8 cellular contexts compared by ENCODE assay signal in the genomic region with DNA sequence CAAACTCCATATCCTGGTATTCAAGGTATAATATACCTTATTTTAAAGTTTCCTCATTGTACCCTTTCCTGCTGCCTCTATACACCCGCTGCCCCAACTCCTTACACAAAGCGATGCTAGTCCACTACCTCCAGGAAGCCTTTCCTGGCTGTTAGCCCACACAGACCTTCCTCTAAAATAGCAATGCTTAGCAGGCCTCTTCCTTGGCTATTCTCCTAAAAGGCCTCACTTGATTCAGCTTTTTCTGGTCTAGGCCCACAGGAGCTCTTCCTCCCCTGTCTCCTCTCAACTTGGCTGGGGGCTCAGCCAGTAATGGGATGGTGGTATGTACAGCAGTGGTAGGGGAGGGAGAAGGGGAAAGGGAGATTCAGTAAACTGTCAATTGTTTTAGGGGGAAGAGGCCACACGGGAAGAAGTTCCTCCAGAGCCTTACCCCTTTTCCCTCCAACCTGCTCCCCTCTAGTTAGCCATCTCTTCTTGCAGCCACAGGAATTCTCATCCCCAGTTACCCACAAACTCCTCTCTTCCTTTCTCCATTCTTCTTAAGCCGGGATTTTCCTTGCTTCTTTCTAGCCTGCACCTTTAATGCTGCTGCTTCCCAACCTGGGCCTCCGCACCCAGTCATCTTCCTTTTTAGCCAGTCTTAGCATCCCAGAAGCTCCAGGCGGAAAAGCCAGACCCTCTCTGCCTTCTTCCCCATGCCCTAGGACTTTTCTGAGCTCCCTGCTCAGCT. TPM values are rescaled to one million over a fixed set of nuclear protein-coding genes. Genes with fewer than 3 reads are reported as not detected.
DNase-seq lines count a peak whose midpoint lies in the region; ATAC-seq and TF ChIP-seq lines count a peak whose summit lies in the region.

No MANE protein-coding gene starts in this region.

- TF ChIP-seq POLR2A in IMR-90 (IDR thresholded peaks at IDR 0.05; ENCODE audit: low read depth, low read length) (0 out of 2 replicates have a peak, but pooled peaks have one; percentile 10), breast epithelium (IDR thresholded peaks at IDR 0.05) (no peak)

- dilution Hi-C loops in IMR-90 (cut with HindIII; ENCODE audit: low sequenced_read_pairs, unreplicated experiment) = no loop called here

- H3K36me3 ChIP-seq in IMR-90 (ENCODE audit: control insufficient read depth, insufficient read depth, low read length) = peaks cover 12% of the 10 kb centered on the region
- no peaks in the 10 kb centered on the region for H3K36me3 ChIP-seq in breast epithelium
- H3K36me3 ChIP-seq in mesendoderm (ENCODE audit: control insufficient read depth, insufficient read depth, low read length) = peaks cover 2% of the 10 kb centered on the region

- H3K9me1 ChIP-seq in IMR-90 (ENCODE audit: insufficient read depth, low read length) = peaks cover 15% of the 10 kb centered on the region

- peaks cover 53% of the 10 kb centered on the region for H3K79me2 ChIP-seq in mesendoderm (ENCODE audit: control insufficient read depth, insufficient read depth, low read length)

- H3K23ac ChIP-seq in IMR-90 (ENCODE audit: low read depth, low read length) = peak overlapping the region; percentile 93
- H3K23ac ChIP-seq in mesendoderm (ENCODE audit: low read length) = peak overlapping the region; percentile 81

- H2BK15ac ChIP-seq in IMR-90 (ENCODE audit: low read depth, low read length) (no peak overlapping the region), mesendoderm (replicated peaks; ENCODE audit: low read depth) (no peak overlapping the region)

- POLR2A ChIA-PET in IMR-90 (lab: Charles Lee; ENCODE audit: unreplicated experiment) (interaction anchor here (0.9 kb wide), 1 partner anchor 54 kb away, joined by 4 read pairs; the partner anchor contains the start of gene RAD54L), GM10248 (lab: Yijun Ruan, JAX) (interaction anchor here (1.4 kb wide), 1 partner anchor 33 kb away, joined by 3 read pairs; no protein-coding TSS in a partner anchor)

- no TSS peak for BruUV-seq in IMR-90 (replicated peaks; lab: Mats Ljungman, UMichigan)

- H3K27me3 ChIP-seq in IMR-90 (ENCODE audit: control insufficient read depth, insufficient read depth, low read length) = no peaks in the 10 kb centered on the region
- H3K27me3 ChIP-seq in breast epithelium = no peaks in the 10 kb centered on the region
- no peaks in the 10 kb centered on the region for H3K27me3 ChIP-seq in mesendoderm (ENCODE audit: insufficient read depth, low read length, poor library complexity)

- in situ Hi-C loops in IMR-90 (cut with MboI; ENCODE audit: low sequenced_read_pairs) = no loop called here

- no peak overlapping the region for H2BK120ac ChIP-seq in IMR-90 (ENCODE audit: low read depth, low read length)
- no peak overlapping the region for H2BK120ac ChIP-seq in mesendoderm (ENCODE audit: low read depth, low read length)

- no peak overlapping the region for H2BK20ac ChIP-seq in IMR-90 (ENCODE audit: low read depth, low read length)

- H3K79me1 ChIP-seq in IMR-90 (ENCODE audit: low read depth in 1 of 2, low read length in 2 of 2) (peaks cover 16 to 48% of the 10 kb centered on the region in 2 experiments), mesendoderm (ENCODE audit: low read length) (peaks cover 17% of the 10 kb centered on the region)

- H3K9me3 ChIP-seq in IMR-90 (ENCODE audit: control insufficient read depth, insufficient read depth, low read length) (no peaks in the 10 kb centered on the region), breast epithelium (no peaks in the 10 kb centered on the region)

- peak overlapping the region; percentile 94 for H3K27ac ChIP-seq in 22Rv1
- H3K27ac ChIP-seq in IMR-90 (ENCODE audit: insufficient read depth, low read length) = peak overlapping the region; percentile 100
- H3K27ac ChIP-seq in breast epithelium = peak overlapping the region; percentile 96 to 98
- H3K27ac ChIP-seq in mesendoderm (ENCODE audit: low read depth, low read length) = peak overlapping the region; percentile 85

- intact Hi-C loops in IMR-90 (cut with micrococcal nuclease) (no loop called here), breast epithelium (cut with DNase I; ENCODE audit: low total_unique reads) (no loop called here)

- H3K56ac ChIP-seq in IMR-90 (ENCODE audit: extremely low read depth, insufficient read depth, low read length) = peak overlapping the region; percentile 77
- H3K56ac ChIP-seq in mesendoderm (ENCODE audit: low read length) = peak overlapping the region; percentile 98

- peak overlapping the region; percentile 97 for H2AK9ac ChIP-seq in IMR-90 (replicated peaks; ENCODE audit: low read depth, low read length, poor library complexity)

- TF ChIP-seq RAD21 in IMR-90 (IDR thresholded peaks at IDR 0.05; ENCODE audit: low read length) = no peak

- H4K8ac ChIP-seq in IMR-90 (ENCODE audit: low read depth in 2 of 2, low read length in 2 of 2) (peak overlapping the region; percentile 64 to 93), mesendoderm (ENCODE audit: low read depth, low read length) (no peak overlapping the region)

- no peak for ATAC-seq in IMR-90 (ENCODE audit: low read depth)

- peak overlapping the region; percentile 97 for H3K4me3 ChIP-seq in IMR-90 (ENCODE audit: insufficient read depth, low read depth, low read length)
- peak overlapping the region; percentile 68 to 97 (median 86) for H3K4me3 ChIP-seq in breast epithelium
- H3K4me3 ChIP-seq in mesendoderm (ENCODE audit: low read length) = no peak overlapping the region

- peaks cover 5% of the 10 kb centered on the region for H3K4me1 ChIP-seq in IMR-90 (ENCODE audit: control insufficient read depth, insufficient read depth, low read length)
- H3K4me1 ChIP-seq in breast epithelium = peaks cover 8 to 16% of the 10 kb centered on the region in 2 donors
- peaks cover 7% of the 10 kb centered on the region for H3K4me1 ChIP-seq in mesendoderm (ENCODE audit: control insufficient read depth, low read depth, low read length)

- peak overlapping the region; percentile 90 for H4K5ac ChIP-seq in IMR-90 (ENCODE audit: low read depth, low read length)
- H4K5ac ChIP-seq in mesendoderm (ENCODE audit: low read length) = no peak overlapping the region

- H4K20me1 ChIP-seq in IMR-90 (ENCODE audit: insufficient read depth, low read length) = peaks cover 29% of the 10 kb centered on the region

- H3K4ac ChIP-seq in IMR-90 (ENCODE audit: low read depth, low read length) (peak overlapping the region; percentile 86), mesendoderm (ENCODE audit: low read depth, low read length) (peak overlapping the region; percentile 61)

- peak overlapping the region; percentile 94 for H2BK5ac ChIP-seq in IMR-90 (ENCODE audit: low read depth, low read length, poor library complexity, severe bottlenecking)
- H2BK5ac ChIP-seq in mesendoderm (ENCODE audit: low read length) = no peak overlapping the region

- peak overlapping the region; percentile 60 for H4K91ac ChIP-seq in IMR-90 (ENCODE audit: insufficient read depth, low read depth, low read length)

- 21% methylated on average over 3 of the region's 6 CpGs; no CpG with 5 or more reads in 1 of the 2 experiments for WGBS in IMR-90 (ENCODE audit: extremely low coverage in 2 of 2, insufficient read length in 1 of 2), 2 experiments
- WGBS in mesendoderm (ENCODE audit: extremely low coverage, insufficient coverage, low lambda C conversion rate) = no CpG with 5 or more reads among the region's 6 CpGs

- CTCF ChIA-PET in IMR-90 (lab: Yijun Ruan, JAX) = interaction anchor here (0.6 to 1.4 kb wide), 2 partner anchors 10 to 56 kb away, joined by 3 read pairs; no protein-coding TSS in a partner anchor
- CTCF ChIA-PET in GM10248 (lab: Yijun Ruan, JAX) = interaction anchor here (0.6 to 3.6 kb wide), 5 partner anchors 10 to 47 kb away, joined by 3 to 13 read pairs (median 5); no protein-coding TSS in a partner anchor

- peak overlapping the region; percentile 84 for H2AFZ ChIP-seq in IMR-90 (replicated peaks; ENCODE audit: low read length, poor library complexity)

- H3K4me2 ChIP-seq in IMR-90 (ENCODE audit: low read depth, low read length) (peak overlapping the region; percentile 83), mesendoderm (ENCODE audit: low read length) (peak overlapping the region; percentile 65)

- TF ChIP-seq CTCF in 22Rv1 (IDR thresholded peaks at IDR 0.05) = no peak
- TF ChIP-seq CTCF in IMR-90 (conservative IDR thresholded peaks at IDR 0.05; ENCODE audit: low read depth, low read length) = no peak
- no peak for TF ChIP-seq CTCF in breast epithelium (IDR thresholded peaks at IDR 0.05)
- no peak for TF ChIP-seq CTCF in GM10248 (IDR thresholded peaks at IDR 0.05; ENCODE audit: control extremely low read depth, extremely low read depth, low read depth, missing control alignments)

- H3K14ac ChIP-seq in IMR-90 (replicated peaks; ENCODE audit: low read depth, low read length) = peak overlapping the region; percentile 79

- H3K9ac ChIP-seq in IMR-90 (ENCODE audit: low read depth, low read length) (peak overlapping the region; percentile 100), mesendoderm (ENCODE audit: low read length) (peak overlapping the region; percentile 97)

- H2AK5ac ChIP-seq in IMR-90 (ENCODE audit: low read depth, low read length) (peak overlapping the region; percentile 85), mesendoderm (ENCODE audit: low read length) (peak overlapping the region; percentile 80)

- DNase-seq in IMR-90 (peak; percentile 41), breast epithelium (ENCODE audit: low spot score in 2 of 2) (peak in 1 of 2 donors; percentile 25), mesendoderm (no peak), ureter (ENCODE audit: low spot score) (no peak), GM10248 (ENCODE audit: extremely low spot score) (no peak), SHP77 (lab: John Stamatoyannopoulos, UW) (no peak)
- no peak for DNase-seq in stimulated activated CD8-positive, alpha-beta memory T cell treated with anti-CD3 and anti-CD28 coated beads, Interleukin-4, amount 100 ng/mL, for 48 hours

- no peak overlapping the region for H3K18ac ChIP-seq in IMR-90 (ENCODE audit: low read depth, low read length)
- H3K18ac ChIP-seq in mesendoderm (ENCODE audit: low read length) = peak overlapping the region; percentile 97

RNA-seq across cellular contexts. Expression of gene LRRC41, which starts 2.6 kb away (rescaled TPM):
- total RNA-seq in IMR-90 (2012; rRNA removed) (62.5 and 67.6 TPM in 2 replicates), breast epithelium (10 to 100 TPM; 60.0 to 85.5 (median 69.2) TPM), ureter (76.6 TPM)
- 81.1 and 83.2 TPM in 2 replicates for polyA plus RNA-seq in IMR-90 (2012; rRNA removed)
- polyA plus RNA-seq in IMR-90 (2012; cell fraction: cytosol; rRNA removed) = 53.0 and 85.3 TPM in 2 replicates
- polyA plus RNA-seq in IMR-90 (2012; cell fraction: nucleus; rRNA removed; ENCODE audit: low replicate concordance) = 102 and 130 TPM in 2 replicates
- polyA plus RNA-seq in mesendoderm (2013, experiment 1 of 2) = 23.2 TPM
- polyA plus RNA-seq in mesendoderm (2013, experiment 2 of 2) = 22.7 TPM

RNA-seq across cellular contexts. Expression of gene UQCRH, which starts 2.7 kb away (rescaled TPM):
- total RNA-seq in IMR-90 (2012; rRNA removed) (347 and 738 TPM in 2 replicates), breast epithelium (100 to 1,000 TPM; 300 to 334 (median 301) TPM), ureter (213 TPM)
- 535 and 736 TPM in 2 replicates for polyA plus RNA-seq in IMR-90 (2012; rRNA removed)
- polyA plus RNA-seq in IMR-90 (2012; cell fraction: cytosol; rRNA removed) = 166 and 447 TPM in 2 replicates
- polyA plus RNA-seq in IMR-90 (2012; cell fraction: nucleus; rRNA removed; ENCODE audit: low replicate concordance) = 31.1 and 246 TPM in 2 replicates
- polyA plus RNA-seq in mesendoderm (2013, experiment 1 of 2) = 881 TPM
- 871 TPM for polyA plus RNA-seq in mesendoderm (2013, experiment 2 of 2)

RNA-seq across cellular contexts. Expression of gene NSUN4, which starts 39.8 kb away (rescaled TPM):
- 10.9 and 11.9 TPM in 2 replicates for total RNA-seq in IMR-90 (2012; rRNA removed)
- polyA plus RNA-seq in IMR-90 (2012; rRNA removed) = 11.6 and 13.0 TPM in 2 replicates
- polyA plus RNA-seq in IMR-90 (2012; cell fraction: cytosol; rRNA removed) = 12.8 and 16.1 TPM in 2 replicates
- polyA plus RNA-seq in IMR-90 (2012; cell fraction: nucleus; rRNA removed; ENCODE audit: low replicate concordance) = 12.0 and 17.3 TPM in 2 replicates
- 10 to 100 TPM; 17.1 to 26.8 (median 22.9) TPM for total RNA-seq in breast epithelium
- polyA plus RNA-seq in mesendoderm (2013, experiment 1 of 2) = 15.9 TPM
- polyA plus RNA-seq in mesendoderm (2013, experiment 2 of 2) = 16.9 TPM
- total RNA-seq in ureter = 45.0 TPM

RNA-seq across cellular contexts. Expression of gene RAD54L, which starts 53.3 kb away (rescaled TPM):
- total RNA-seq in IMR-90 (2012; rRNA removed) = 4.7 and 4.8 TPM in 2 replicates
- 10.6 and 10.7 TPM in 2 replicates for polyA plus RNA-seq in IMR-90 (2012; rRNA removed)
- 4.1 and 9.9 TPM in 2 replicates for polyA plus RNA-seq in IMR-90 (2012; cell fraction: cytosol; rRNA removed)
- polyA plus RNA-seq in IMR-90 (2012; cell fraction: nucleus; rRNA removed; ENCODE audit: low replicate concordance) = 20.5 and 33.8 TPM in 2 replicates
- total RNA-seq in breast epithelium = 1 to 10 TPM in 2 of 3 donors, not detected in 1; 1.8 to 4.9 TPM
- 16.5 TPM for polyA plus RNA-seq in mesendoderm (2013, experiment 1 of 2)
- 17.6 TPM for polyA plus RNA-seq in mesendoderm (2013, experiment 2 of 2)
- 0.39 TPM for total RNA-seq in ureter
